In genomic region chr22:44024288-44024908, GRCh38 we compare ENCODE assay signal across 8 cellular contexts. TPM values are rescaled to one million over a fixed set of nuclear protein-coding genes. Genes with fewer than 3 reads are reported as not detected.
DNase-seq lines count a peak whose midpoint lies in the region; FAIRE-seq and TF ChIP-seq lines count a peak whose summit lies in the region.

Gene PARVB, plus strand, starts transcription at chr22:44024302. Its CDS starts 38 bp downstream, at chr22:44024340.

- H4K5ac ChIP-seq in H1 (ENCODE audit: insufficient read length, low read depth, low read length), result peak within 1 kb of the TSS; percentile 70

- H2BK20ac ChIP-seq in H1 (ENCODE audit: low read length), result no peak within 1 kb of the TSS

- no peak for DNase-seq in AG04449 (ENCODE audit: low read depth, low spot score)
- DNase-seq in GM20000 (ENCODE audit: low spot score), result peak; percentile 64
- DNase-seq in H1 (ENCODE audit: low read depth in 1 of 2, low spot score in 2 of 2), result peak in 1 of 2 experiments; percentile 53
- peak; percentile 17 for DNase-seq in superior temporal gyrus (ENCODE audit: extremely low spot score)
- DNase-seq in NCI-H1105 treated with DMSO at 0.1 percent for 48 hours (lab: John Stamatoyannopoulos, UW), result no peak
- no peak for DNase-seq in NCI-H446 treated with DMSO at 0.1 percent for 48 hours (lab: John Stamatoyannopoulos, UW)

- no peaks in the 10 kb centered on the region for H3K36me3 ChIP-seq in H1 (ENCODE audit: control insufficient read depth in 2 of 4, insufficient read depth in 4 of 4, low read length in 3 of 4)
- H3K36me3 ChIP-seq in mesodermal cell (ENCODE audit: control insufficient read depth, insufficient read depth, low read length), result no peaks in the 10 kb centered on the region

- no peak for TF ChIP-seq EP300 in H1 (IDR thresholded peaks at IDR 0.05; ENCODE audit: borderline replicate concordance in 1 of 2, low read depth in 2 of 2, low read length in 2 of 2)

- H2BK120ac ChIP-seq in H1 (replicated peaks; ENCODE audit: low read depth, low read length), result peak within 1 kb of the TSS; percentile 55

- no peak within 1 kb of the TSS for H3K23ac ChIP-seq in H1 (ENCODE audit: insufficient read length)

- peak within 1 kb of the TSS; percentile 14 to 70 (median 39); a peak in 4 of 7 replicates for H3K9ac ChIP-seq in H1 (replicated peaks in 1 of 4; ENCODE audit: extremely low read depth in 1 of 4, low read depth in 3 of 4, low read length in 3 of 4)

- H3K4ac ChIP-seq in H1 (replicated peaks; ENCODE audit: insufficient read length, low read depth, low read length), result peak within 1 kb of the TSS; percentile 96

- H3K27me3 ChIP-seq in H1 (replicated peaks in 1 of 4; ENCODE audit: control insufficient read depth in 3 of 4, extremely low read depth in 1 of 4, insufficient read depth in 3 of 4, low read length in 3 of 4), result peaks cover 0 to 8% (median 3%) of the 10 kb centered on the region in 4 experiments; a peak in 4 of 7 replicates

- H3K27ac ChIP-seq in H1 (ENCODE audit: low read depth, low read length) (no peak within 1 kb of the TSS), mesodermal cell (ENCODE audit: low read depth, low read length, severe bottlenecking) (peak within 1 kb of the TSS; percentile 16)

- TF ChIP-seq RAD21 in H1 (IDR thresholded peaks at IDR 0.05 in 1 of 2, conservative IDR thresholded peaks at IDR 0.05 in 1 of 2; ENCODE audit: low read depth in 2 of 2, low read length in 2 of 2), result no peak

- H4K91ac ChIP-seq in H1 (replicated peaks; ENCODE audit: insufficient read length, low read length), result peak within 1 kb of the TSS; percentile 75

- H3K9me3 ChIP-seq in H1 (ENCODE audit: insufficient read depth in 2 of 2, low read depth in 1 of 2, low read length in 1 of 2) (no peaks in the 10 kb centered on the region), mesodermal cell (ENCODE audit: control insufficient read depth, low read length) (no peaks in the 10 kb centered on the region)

- H3K79me2 ChIP-seq in H1 (ENCODE audit: control insufficient read depth in 1 of 2, insufficient read depth in 2 of 2, low read length in 2 of 2), result no peaks in the 10 kb centered on the region

- intact Hi-C loops in T-helper 2 cell treated with Interferon-gamma antibody and Interleukin-4, amounts not matched to agents 100 ng/mL and 5 ng/mL, for 36 hours (cut with micrococcal nuclease), result no loop called here

- H3K18ac ChIP-seq in H1 (ENCODE audit: extremely low read depth, low read length), result peak within 1 kb of the TSS; percentile 83

- H2BK12ac ChIP-seq in H1 (ENCODE audit: low read depth, low read length), result 0 out of 2 replicates have a peak within 1 kb of the TSS, but pooled peaks have one; percentile 35

- peak within 1 kb of the TSS; percentile 76 for H2AFZ ChIP-seq in H1 (ENCODE audit: low read length)

- POLR2A ChIA-PET in AG04449 (lab: Yijun Ruan, JAX), result interaction anchor here (1.2 kb wide), 1 partner anchor 8 kb away, joined by 4 read pairs; no protein-coding TSS in a partner anchor
- POLR2A ChIA-PET in H1 (lab: Charles Lee; ENCODE audit: partially characterized antibody), result interaction anchor here (0.9 to 1.6 kb wide), 4 partner anchors 10 to 294 kb away, joined by 3 to 4 read pairs (median 3); partner anchors contain the start of gene PNPLA5

- TF ChIP-seq POLR2A in H1 (IDR thresholded peaks at IDR 0.05; ENCODE audit: control extremely low read depth in 1 of 2, low read depth in 2 of 2, low read length in 2 of 2), result no peak

- H3K4me3 ChIP-seq in AG04449 (ENCODE audit: low read depth, low read length) (peak within 1 kb of the TSS; percentile 68), H1 (ENCODE audit: extremely low read depth in 1 of 4, insufficient read depth in 2 of 4, low read depth in 3 of 4, low read length in 4 of 4) (peak within 1 kb of the TSS; percentile 36 to 61 (median 49)), mesodermal cell (ENCODE audit: extremely low read depth, insufficient read depth, low read length, poor library complexity, severe bottlenecking) (peak within 1 kb of the TSS; percentile 44)

- no peaks in the 10 kb centered on the region for H4K20me1 ChIP-seq in H1 (replicated peaks in 1 of 2; ENCODE audit: control insufficient read depth in 1 of 2, insufficient read depth in 2 of 2, low read length in 2 of 2)

- H4K8ac ChIP-seq in H1 (ENCODE audit: extremely low read depth, insufficient read depth, low read length), result peak within 1 kb of the TSS; percentile 94

- H2BK15ac ChIP-seq in H1 (ENCODE audit: low read length), result peak within 1 kb of the TSS; percentile 97; the same call in 1 of the 2 replicates

- peak within 1 kb of the TSS; percentile 65 to 89 for H3K4me2 ChIP-seq in H1 (ENCODE audit: insufficient read depth in 1 of 2, low read depth in 2 of 2, low read length in 2 of 2)

- no peak within 1 kb of the TSS for H3K14ac ChIP-seq in H1 (ENCODE audit: insufficient read length)

- CTCF ChIA-PET in AG04449 (lab: Yijun Ruan, JAX) (interaction anchor here (1.1 kb wide), 1 partner anchor 10 kb away, joined by 3 read pairs; no protein-coding TSS in a partner anchor), H1 (lab: Charles Lee; ENCODE audit: partially characterized antibody) (interaction anchor here (0.6 to 2.7 kb wide), 5 partner anchors 8 to 61 kb away, joined by 3 to 9 read pairs (median 4); no protein-coding TSS in a partner anchor)

- TF ChIP-seq CTCF in AG04449 (IDR thresholded peaks at IDR 0.05; ENCODE audit: insufficient read depth, low read length, missing control alignments) (no peak), GM20000 (IDR thresholded peaks at IDR 0.05; ENCODE audit: extremely low read depth, missing control alignments) (no peak), H1 (IDR thresholded peaks at IDR 0.05; ENCODE audit: control extremely low read depth in 1 of 3, insufficient read depth in 1 of 3, low read depth in 1 of 3, low read length in 3 of 3) (no peak)

- FAIRE-seq in H1 (lab: Jason Lieb, UNC), result no peak

- H3K23me2 ChIP-seq in H1 (ENCODE audit: low read depth, low read length), result peaks cover 3% of the 10 kb centered on the region; the same call in 1 of the 2 replicates

- H3K79me1 ChIP-seq in H1 (ENCODE audit: low read depth, low read length), result no peaks in the 10 kb centered on the region; the same call in 1 of the 2 replicates

- no peak within 1 kb of the TSS for H2AK5ac ChIP-seq in H1 (ENCODE audit: low read depth, low read length)

- peak within 1 kb of the TSS; percentile 81; the same call in 1 of the 2 replicates for H2BK5ac ChIP-seq in H1 (ENCODE audit: low read depth, low read length)

- peaks cover 0 to 14% (median 2%) of the 10 kb centered on the region in 4 experiments; a peak in 4 of 7 replicates for H3K4me1 ChIP-seq in H1 (replicated peaks in 1 of 4; ENCODE audit: control insufficient read depth in 3 of 4, insufficient read depth in 4 of 4, low read length in 3 of 4)
- peaks cover 7% of the 10 kb centered on the region for H3K4me1 ChIP-seq in mesodermal cell (ENCODE audit: control insufficient read depth, insufficient read depth, low read length, poor library complexity, severe bottlenecking)

- H3K56ac ChIP-seq in H1 (replicated peaks; ENCODE audit: insufficient read length, low read depth, low read length), result peak within 1 kb of the TSS; percentile 53

- 17% methylated on average over 28 of the region's 82 CpGs; no CpG with 5 or more reads in 1 of the 2 experiments for WGBS in H1 (ENCODE audit: extremely low coverage in 1 of 2, insufficient coverage in 1 of 2, insufficient read length in 1 of 2, insufficient replicate concordance in 2 of 2, low coverage in 1 of 2, low lambda C conversion rate in 2 of 2, missing lambda C conversion rate in 1 of 2), 2 experiments
- 14 to 20% methylated on average over 47 to 62 of the region's 82 CpGs for WGBS in mesodermal cell (ENCODE audit: insufficient coverage in 2 of 2), 2 experiments

TF ChIP-seq in H1, 55 proteins besides CTCF, POLR2A, EP300 and RAD21:
- TF ChIP-seq MAX (IDR thresholded peaks at IDR 0.05) (peak; percentile 40; the same call in 1 of the 2 replicates), KDM4A (IDR thresholded peaks at IDR 0.05; ENCODE audit: low read depth, low read length, severe bottlenecking) (peak; percentile 61), RXRA (IDR thresholded peaks at IDR 0.05; ENCODE audit: insufficient read depth, low read depth, low read length) (no peak)

RNA-seq across cellular contexts. Expression of gene PARVB, which starts in this region (rescaled TPM):
- total RNA-seq in T-helper 2 cell treated with Interferon-gamma antibody and Interleukin-4, amounts not matched to agents 100 ng/mL and 5 ng/mL, for 36 hours, result 48.5 and 52.7 TPM in 2 replicates
- total RNA-seq in H1 (2021; fragmentation: NEBNext Ultra II Directional; extraction: Animal tissue kit (Norgen Biotek cat#: 25700)), result 18.6 and 19.4 TPM in 2 replicates
- polyA plus RNA-seq in H1 (2011; rRNA removed), result 14.5 and 18.4 TPM in 2 replicates
- polyA plus RNA-seq in H1 (2011; cell fraction: cytosol; rRNA removed), result 17.5 TPM
- polyA plus RNA-seq in H1 (2011; cell fraction: nucleus; rRNA removed), result 14.7 TPM
- polyA plus RNA-seq in H1 (2012, experiment 1 of 2), result 10.9 to 16.8 TPM (median 14.0 TPM) in 4 replicates
- polyA plus RNA-seq in H1 (2012, experiment 2 of 2), result 10.7 TPM
- polyA plus RNA-seq in H1 (2013, experiment 1 of 2), result 7.5 TPM
- 7.3 TPM for polyA plus RNA-seq in H1 (2013, experiment 2 of 2)
- polyA minus RNA-seq in H1 (2011; rRNA and poly(A)+ RNA removed), result 7.6 and 7.7 TPM in 2 replicates
- 5.4 TPM for polyA minus RNA-seq in H1 (2011; cell fraction: cytosol; rRNA and poly(A)+ RNA removed)
- polyA minus RNA-seq in H1 (2011; cell fraction: nucleus; rRNA and poly(A)+ RNA removed), result 2.2 TPM
- polyA plus RNA-seq in mesodermal cell (2013, experiment 1 of 2), result 28.9 TPM
- polyA plus RNA-seq in mesodermal cell (2013, experiment 2 of 2), result 25.8 TPM

Comparison
In these comparisons a context has a peak if more than half of its experiments do, and no peak if none do; other contexts are left out.
1. DNase-seq: peak in GM20000 (single experiment) and superior temporal gyrus (single experiment); none in AG04449 (single experiment), NCI-H1105 treated with DMSO at 0.1 percent for 48 hours (single experiment) and NCI-H446 treated with DMSO at 0.1 percent for 48 hours (single experiment).
2. Peak in every context shown above with its lines, with median percentiles within 50 percentile points of each other: H3K4me3 ChIP-seq.